14 cellular contexts compared by ENCODE assay signal in genomic region chr5:169667896-169668674, GRCh38. TPM values are rescaled to one million over a fixed set of nuclear protein-coding genes. Genes with fewer than 3 reads are reported as not detected.
DNase-seq lines count a peak whose midpoint lies in the region; ATAC-seq and FAIRE-seq lines count a peak whose summit lies in the region.
"Had no signal": no experiment of that assay in that cellular context is flagged by ENCODE, and none has a peak within 500 bp of the region (broad histone marks: within the 10 kb centered on the region; RNA-seq: fewer than 3 reads in every experiment).

No MANE protein-coding gene starts in this region.

- FAIRE-seq in HTR-8/SVneo (lab: Jason Lieb, UNC) = no peak

- ATAC-seq in left lobe of liver (no peak), GM19324 (IDR thresholded peaks at IDR 0.05; ENCODE audit: low FRiP score, unreplicated experiment) (no peak), GM21619 (IDR thresholded peaks at IDR 0.05; ENCODE audit: unreplicated experiment) (no peak)
- ATAC-seq: activated CD4-positive, CD25-positive, alpha-beta regulatory T cell treated with anti-CD3 and anti-CD28 coated beads, Interleukin-2, amount 50 U/mL, for 24 hours; left ventricle myocardium superior had no signal

- DNase-seq in Caki2 (ENCODE audit: low read depth) (peak; percentile 81), HTR-8/SVneo (ENCODE audit: insufficient read length, low spot score) (peak; percentile 17), SW480 (ENCODE audit: low spot score) (peak; percentile 33), hepatic stellate cell (ENCODE audit: low spot score) (peak; percentile 18), RPMI8226 (no peak), left lobe of liver (ENCODE audit: low spot score) (no peak)
- DNase-seq: hippocampal formation, left ventricle myocardium superior, NCI-H524 treated with DMSO at 0.1 percent for 48 hours, nucleus accumbens, testis had no signal

- in situ Hi-C loops in Caki2 (cut with HindIII; ENCODE audit: low pct_unique_long_range_greater_than_20kb, low sequenced_read_pairs) = no loop called here

RNA-seq across cellular contexts. Expression of gene DOCK2, which starts 31.0 kb away (rescaled TPM):
- total RNA-seq in Caki2 (2014; rRNA removed; shearing (Covaris generic); ENCODE audit: low replicate concordance) = 12.5 and 40.4 TPM in 2 replicates
- total RNA-seq in left lobe of liver = 4.1 TPM

Comparison
In these comparisons a context has a peak if more than half of its experiments do, and no peak if none do; other contexts are left out.
1. DNase-seq: peak in Caki2 (single experiment), HTR-8/SVneo (single experiment), SW480 (single experiment) and hepatic stellate cell (single experiment); none in RPMI8226 (single experiment) and left lobe of liver (single experiment).